ENCODE assay signal across 2 cellular contexts in the genomic region with DNA sequence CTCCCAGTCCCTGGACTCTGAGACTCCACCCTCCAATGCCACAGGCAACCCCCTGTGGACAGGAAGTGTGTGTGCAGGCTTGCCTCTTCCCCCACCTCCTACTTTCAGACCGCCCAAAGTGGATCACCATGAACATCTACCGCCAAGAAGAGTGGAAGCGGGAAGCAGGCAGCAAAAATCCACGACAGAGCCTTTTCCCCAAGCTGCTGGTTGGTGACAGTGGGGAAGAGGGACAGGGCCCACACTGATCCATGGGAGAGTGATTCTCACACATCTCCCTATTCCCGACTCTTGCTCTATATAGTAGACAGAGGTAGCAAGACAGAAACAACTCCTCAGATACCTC.
TF ChIP-seq lines count a peak whose summit lies in the region.

No MANE protein-coding gene starts in this region.

TF ChIP-seq in GM23338, 12 proteins besides CTCF, POLR2A, EP300 and RAD21 (continues in another document):
- no peak for TF ChIP-seq POLR2AphosphoS5 (IDR thresholded peaks at IDR 0.05; ENCODE audit: low read depth)
- no peak for TF ChIP-seq JUNB (IDR thresholded peaks at IDR 0.05; ENCODE audit: unreplicated experiment)
- no peak for TF ChIP-seq ZNF114 (CRISPR knock-in tag; IDR thresholded peaks at IDR 0.05)
- TF ChIP-seq, protein P1, sequence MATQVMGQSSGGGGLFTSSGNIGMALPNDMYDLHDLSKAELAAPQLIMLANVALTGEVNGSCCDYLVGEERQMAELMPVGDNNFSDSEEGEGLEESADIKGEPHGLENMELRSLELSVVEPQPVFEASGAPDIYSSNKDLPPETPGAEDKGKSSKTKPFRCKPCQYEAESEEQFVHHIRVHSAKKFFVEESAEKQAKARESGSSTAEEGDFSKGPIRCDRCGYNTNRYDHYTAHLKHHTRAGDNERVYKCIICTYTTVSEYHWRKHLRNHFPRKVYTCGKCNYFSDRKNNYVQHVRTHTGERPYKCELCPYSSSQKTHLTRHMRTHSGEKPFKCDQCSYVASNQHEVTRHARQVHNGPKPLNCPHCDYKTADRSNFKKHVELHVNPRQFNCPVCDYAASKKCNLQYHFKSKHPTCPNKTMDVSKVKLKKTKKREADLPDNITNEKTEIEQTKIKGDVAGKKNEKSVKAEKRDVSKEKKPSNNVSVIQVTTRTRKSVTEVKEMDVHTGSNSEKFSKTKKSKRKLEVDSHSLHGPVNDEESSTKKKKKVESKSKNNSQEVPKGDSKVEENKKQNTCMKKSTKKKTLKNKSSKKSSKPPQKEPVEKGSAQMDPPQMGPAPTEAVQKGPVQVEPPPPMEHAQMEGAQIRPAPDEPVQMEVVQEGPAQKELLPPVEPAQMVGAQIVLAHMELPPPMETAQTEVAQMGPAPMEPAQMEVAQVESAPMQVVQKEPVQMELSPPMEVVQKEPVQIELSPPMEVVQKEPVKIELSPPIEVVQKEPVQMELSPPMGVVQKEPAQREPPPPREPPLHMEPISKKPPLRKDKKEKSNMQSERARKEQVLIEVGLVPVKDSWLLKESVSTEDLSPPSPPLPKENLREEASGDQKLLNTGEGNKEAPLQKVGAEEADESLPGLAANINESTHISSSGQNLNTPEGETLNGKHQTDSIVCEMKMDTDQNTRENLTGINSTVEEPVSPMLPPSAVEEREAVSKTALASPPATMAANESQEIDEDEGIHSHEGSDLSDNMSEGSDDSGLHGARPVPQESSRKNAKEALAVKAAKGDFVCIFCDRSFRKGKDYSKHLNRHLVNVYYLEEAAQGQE (IDR thresholded peaks at IDR 0.05; ENCODE audit: unreplicated experiment), result no peak
- TF ChIP-seq NANOG (IDR thresholded peaks at IDR 0.05; ENCODE audit: borderline replicate concordance), result no peak
- TF ChIP-seq EZH2 (IDR thresholded peaks at IDR 0.05; ENCODE audit: low read depth, unreplicated experiment), result no peak
- TF ChIP-seq, protein P2, sequence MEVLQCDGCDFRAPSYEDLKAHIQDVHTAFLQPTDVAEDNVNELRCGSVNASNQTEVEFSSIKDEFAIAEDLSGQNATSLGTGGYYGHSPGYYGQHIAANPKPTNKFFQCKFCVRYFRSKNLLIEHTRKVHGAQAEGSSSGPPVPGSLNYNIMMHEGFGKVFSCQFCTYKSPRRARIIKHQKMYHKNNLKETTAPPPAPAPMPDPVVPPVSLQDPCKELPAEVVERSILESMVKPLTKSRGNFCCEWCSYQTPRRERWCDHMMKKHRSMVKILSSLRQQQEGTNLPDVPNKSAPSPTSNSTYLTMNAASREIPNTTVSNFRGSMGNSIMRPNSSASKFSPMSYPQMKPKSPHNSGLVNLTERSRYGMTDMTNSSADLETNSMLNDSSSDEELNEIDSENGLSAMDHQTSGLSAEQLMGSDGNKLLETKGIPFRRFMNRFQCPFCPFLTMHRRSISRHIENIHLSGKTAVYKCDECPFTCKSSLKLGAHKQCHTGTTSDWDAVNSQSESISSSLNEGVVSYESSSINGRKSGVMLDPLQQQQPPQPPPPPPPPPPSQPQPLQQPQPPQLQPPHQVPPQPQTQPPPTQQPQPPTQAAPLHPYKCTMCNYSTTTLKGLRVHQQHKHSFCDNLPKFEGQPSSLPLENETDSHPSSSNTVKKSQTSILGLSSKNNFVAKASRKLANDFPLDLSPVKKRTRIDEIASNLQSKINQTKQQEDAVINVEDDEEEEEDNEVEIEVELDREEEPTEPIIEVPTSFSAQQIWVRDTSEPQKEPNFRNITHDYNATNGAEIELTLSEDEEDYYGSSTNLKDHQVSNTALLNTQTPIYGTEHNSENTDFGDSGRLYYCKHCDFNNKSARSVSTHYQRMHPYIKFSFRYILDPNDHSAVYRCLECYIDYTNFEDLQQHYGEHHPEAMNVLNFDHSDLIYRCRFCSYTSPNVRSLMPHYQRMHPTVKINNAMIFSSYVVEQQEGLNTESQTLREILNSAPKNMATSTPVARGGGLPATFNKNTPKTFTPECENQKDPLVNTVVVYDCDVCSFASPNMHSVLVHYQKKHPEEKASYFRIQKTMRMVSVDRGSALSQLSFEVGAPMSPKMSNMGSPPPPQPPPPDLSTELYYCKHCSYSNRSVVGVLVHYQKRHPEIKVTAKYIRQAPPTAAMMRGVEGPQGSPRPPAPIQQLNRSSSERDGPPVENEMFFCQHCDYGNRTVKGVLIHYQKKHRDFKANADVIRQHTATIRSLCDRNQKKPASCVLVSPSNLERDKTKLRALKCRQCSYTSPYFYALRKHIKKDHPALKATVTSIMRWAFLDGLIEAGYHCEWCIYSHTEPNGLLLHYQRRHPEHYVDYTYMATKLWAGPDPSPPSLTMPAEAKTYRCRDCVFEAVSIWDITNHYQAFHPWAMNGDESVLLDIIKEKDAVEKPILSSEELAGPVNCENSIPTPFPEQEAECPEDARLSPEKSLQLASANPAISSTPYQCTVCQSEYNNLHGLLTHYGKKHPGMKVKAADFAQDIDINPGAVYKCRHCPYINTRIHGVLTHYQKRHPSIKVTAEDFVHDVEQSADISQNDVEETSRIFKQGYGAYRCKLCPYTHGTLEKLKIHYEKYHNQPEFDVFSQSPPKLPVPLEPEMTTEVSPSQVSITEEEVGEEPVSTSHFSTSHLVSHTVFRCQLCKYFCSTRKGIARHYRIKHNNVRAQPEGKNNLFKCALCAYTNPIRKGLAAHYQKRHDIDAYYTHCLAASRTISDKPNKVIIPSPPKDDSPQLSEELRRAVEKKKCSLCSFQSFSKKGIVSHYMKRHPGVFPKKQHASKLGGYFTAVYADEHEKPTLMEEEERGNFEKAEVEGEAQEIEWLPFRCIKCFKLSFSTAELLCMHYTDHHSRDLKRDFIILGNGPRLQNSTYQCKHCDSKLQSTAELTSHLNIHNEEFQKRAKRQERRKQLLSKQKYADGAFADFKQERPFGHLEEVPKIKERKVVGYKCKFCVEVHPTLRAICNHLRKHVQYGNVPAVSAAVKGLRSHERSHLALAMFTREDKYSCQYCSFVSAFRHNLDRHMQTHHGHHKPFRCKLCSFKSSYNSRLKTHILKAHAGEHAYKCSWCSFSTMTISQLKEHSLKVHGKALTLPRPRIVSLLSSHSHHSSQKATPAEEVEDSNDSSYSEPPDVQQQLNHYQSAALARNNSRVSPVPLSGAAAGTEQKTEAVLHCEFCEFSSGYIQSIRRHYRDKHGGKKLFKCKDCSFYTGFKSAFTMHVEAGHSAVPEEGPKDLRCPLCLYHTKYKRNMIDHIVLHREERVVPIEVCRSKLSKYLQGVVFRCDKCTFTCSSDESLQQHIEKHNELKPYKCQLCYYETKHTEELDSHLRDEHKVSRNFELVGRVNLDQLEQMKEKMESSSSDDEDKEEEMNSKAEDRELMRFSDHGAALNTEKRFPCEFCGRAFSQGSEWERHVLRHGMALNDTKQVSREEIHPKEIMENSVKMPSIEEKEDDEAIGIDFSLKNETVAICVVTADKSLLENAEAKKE (CRISPR knock-in tag; IDR thresholded peaks at IDR 0.05), result no peak
- TF ChIP-seq STAT1 (IDR thresholded peaks at IDR 0.05; ENCODE audit: unreplicated experiment), result no peak
- TF ChIP-seq CREB1 (CRISPR knock-in tag; IDR thresholded peaks at IDR 0.05; ENCODE audit: low read depth), result no peak
- TF ChIP-seq, protein P3, sequence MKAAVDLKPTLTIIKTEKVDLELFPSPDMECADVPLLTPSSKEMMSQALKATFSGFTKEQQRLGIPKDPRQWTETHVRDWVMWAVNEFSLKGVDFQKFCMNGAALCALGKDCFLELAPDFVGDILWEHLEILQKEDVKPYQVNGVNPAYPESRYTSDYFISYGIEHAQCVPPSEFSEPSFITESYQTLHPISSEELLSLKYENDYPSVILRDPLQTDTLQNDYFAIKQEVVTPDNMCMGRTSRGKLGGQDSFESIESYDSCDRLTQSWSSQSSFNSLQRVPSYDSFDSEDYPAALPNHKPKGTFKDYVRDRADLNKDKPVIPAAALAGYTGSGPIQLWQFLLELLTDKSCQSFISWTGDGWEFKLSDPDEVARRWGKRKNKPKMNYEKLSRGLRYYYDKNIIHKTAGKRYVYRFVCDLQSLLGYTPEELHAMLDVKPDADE (IDR thresholded peaks at IDR 0.05), result no peak
- no peak for TF ChIP-seq ZNF331 (CRISPR knock-in tag; IDR thresholded peaks at IDR 0.05; ENCODE audit: low read depth)

TF ChIP-seq in GM12878, 131 proteins besides CTCF, POLR2A, EP300 and RAD21:
- TF ChIP-seq DPF2 (IDR thresholded peaks at IDR 0.05) (no peak), NR2F1 (conservative IDR thresholded peaks at IDR 0.05) (0 out of 2 replicates have a peak, but pooled peaks have one; percentile 5)
TF ChIP-seq in GM12878: peak in this region for 1.
